ENCODE assay signal across 16 cellular contexts in the genomic region with DNA sequence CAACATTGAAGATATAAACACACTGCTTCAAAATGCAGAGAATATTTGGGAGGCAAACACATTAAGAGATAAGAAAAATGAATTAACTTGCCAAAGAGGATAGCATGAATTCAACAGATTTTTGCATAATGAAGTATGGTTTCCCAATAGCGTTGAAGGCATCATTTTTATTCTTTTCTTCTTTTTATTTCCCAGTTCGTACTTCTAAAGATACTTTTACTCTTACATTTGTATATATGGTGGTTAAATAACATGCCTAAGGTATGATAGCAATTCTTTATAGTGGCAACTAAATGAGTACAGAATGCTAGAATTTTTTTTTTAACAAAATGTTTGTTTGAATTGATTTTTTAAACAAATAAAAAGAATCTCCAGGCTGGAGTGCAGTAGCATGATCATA.
DNase-seq lines count a peak whose midpoint lies in the region; ATAC-seq and TF ChIP-seq lines count a peak whose summit lies in the region.
"Had no signal": no experiment of that assay in that cellular context is flagged by ENCODE, and none has a peak within 500 bp of the region (broad histone marks: within the 10 kb centered on the region; RNA-seq: fewer than 3 reads in every experiment).

No MANE protein-coding gene starts in this region.

- dilution Hi-C loops in mammary epithelial cell (cut with HindIII; ENCODE audit: low sequenced_read_pairs) = no loop called here
- dilution Hi-C loops in IMR-90 (cut with HindIII; ENCODE audit: low sequenced_read_pairs, unreplicated experiment) = no loop called here

- H3K4me1 ChIP-seq in mammary epithelial cell (ENCODE audit: insufficient read depth, low read length) (no peaks in the 10 kb centered on the region), IMR-90 (ENCODE audit: control insufficient read depth, insufficient read depth, low read length) (peaks cover 9% of the 10 kb centered on the region)
- H3K4me1 ChIP-seq: BLaER1, Caco-2, HAP-1 had no signal

- peak overlapping the region; percentile 90 for H2BK20ac ChIP-seq in IMR-90 (ENCODE audit: low read depth, low read length)

- intact Hi-C loops in mammary epithelial cell (cut with micrococcal nuclease) (no loop called here), MCF 10A (cut with micrococcal nuclease) (no loop called here), IMR-90 (cut with micrococcal nuclease) (loop anchor here (2.0 to 10.0 kb wide), 3 partner anchors 261 to 1049 kb away; no protein-coding TSS in a partner anchor)

- peak overlapping the region; percentile 87 for H2BK5ac ChIP-seq in IMR-90 (ENCODE audit: low read depth, low read length, poor library complexity, severe bottlenecking)

- H4K5ac ChIP-seq in IMR-90 (ENCODE audit: low read depth, low read length) = no peak overlapping the region

- H2AFZ ChIP-seq in mammary epithelial cell (ENCODE audit: low read depth, low read length) = peak overlapping the region; percentile 6
- H2AFZ ChIP-seq in IMR-90 (replicated peaks; ENCODE audit: low read length, poor library complexity) = no peak overlapping the region

- H3K27me3 Mint-ChIP-seq in MCF 10A (ENCODE audit: insufficient read depth, unreplicated experiment) = no peaks in the 10 kb centered on the region
- H3K27me3 Mint-ChIP-seq: CD8-positive, alpha-beta memory T cell had no signal

- TF ChIP-seq CTCF in mammary epithelial cell (conservative IDR thresholded peaks at IDR 0.05 in 1 of 2, IDR thresholded peaks at IDR 0.05 in 1 of 2; ENCODE audit: extremely low read depth in 1 of 2, insufficient read depth in 1 of 2, low read depth in 1 of 2, low read length in 2 of 2) = no peak
- no peak for TF ChIP-seq CTCF in MCF 10A (IDR thresholded peaks at IDR 0.05; ENCODE audit: unreplicated experiment)
- TF ChIP-seq CTCF in IMR-90 (conservative IDR thresholded peaks at IDR 0.05; ENCODE audit: low read depth, low read length) = no peak

- in situ Hi-C loops in mammary epithelial cell (cut with MboI; ENCODE audit: low sequenced_read_pairs in 2 of 2) = no loop called here
- in situ Hi-C loops in IMR-90 (cut with MboI; ENCODE audit: low sequenced_read_pairs) = no loop called here

- H4K91ac ChIP-seq in IMR-90 (ENCODE audit: insufficient read depth, low read depth, low read length) = 0 out of 2 replicates have a peak overlapping the region, but pooled peaks have one; percentile 91

- CTCF ChIA-PET in mammary epithelial cell (lab: Charles Lee; ENCODE audit: low non-redundant PET) = no interaction called here
- CTCF ChIA-PET in MCF 10A (lab: Yijun Ruan, JAX) = no interaction called here
- CTCF ChIA-PET in IMR-90 (lab: Yijun Ruan, JAX) = interaction anchor here (1.9 kb wide), 1 partner anchor 12 kb away, joined by 5 read pairs; no protein-coding TSS in a partner anchor

- H3K79me1 ChIP-seq in IMR-90 (ENCODE audit: low read depth in 1 of 2, low read length in 2 of 2) = no peaks in the 10 kb centered on the region

- no peak for TF ChIP-seq RAD21 in IMR-90 (IDR thresholded peaks at IDR 0.05; ENCODE audit: low read length)

- no peaks in the 10 kb centered on the region for H3K9me3 ChIP-seq in mammary epithelial cell (replicated peaks; ENCODE audit: insufficient read depth, low read length)
- H3K9me3 ChIP-seq in IMR-90 (ENCODE audit: control insufficient read depth, insufficient read depth, low read length) = no peaks in the 10 kb centered on the region
- H3K9me3 ChIP-seq: BLaER1, Caco-2, HAP-1 had no signal

- H2BK15ac ChIP-seq in IMR-90 (ENCODE audit: low read depth, low read length) = no peak overlapping the region; the same call in 2 of the 3 replicates

- peak overlapping the region; percentile 84 for H2BK120ac ChIP-seq in IMR-90 (ENCODE audit: low read depth, low read length)

- no peak overlapping the region for H3K9ac ChIP-seq in mammary epithelial cell (ENCODE audit: insufficient read depth, low read length)
- H3K9ac ChIP-seq in IMR-90 (ENCODE audit: low read depth, low read length) = no peak overlapping the region
- H3K9ac ChIP-seq: BLaER1 had no signal

- H3K4ac ChIP-seq in IMR-90 (ENCODE audit: low read depth, low read length) = peak overlapping the region; percentile 79; the same call in 1 of the 2 replicates

- 0 out of 2 replicates have a peak overlapping the region, but pooled peaks have one; percentile 92 for H2AK5ac ChIP-seq in IMR-90 (ENCODE audit: low read depth, low read length)

- POLR2A ChIA-PET in MCF 10A (lab: Yijun Ruan, JAX) = no interaction called here
- POLR2A ChIA-PET in IMR-90 (lab: Charles Lee; ENCODE audit: unreplicated experiment) = no interaction called here

- no peaks in the 10 kb centered on the region for H3K9me3 Mint-ChIP-seq in MCF 10A (ENCODE audit: unreplicated experiment)
- H3K9me3 Mint-ChIP-seq: CD8-positive, alpha-beta memory T cell had no signal

- H3K4me3 ChIP-seq in mammary epithelial cell (replicated peaks in 1 of 3; ENCODE audit: insufficient read depth in 1 of 3, low read depth in 2 of 3, low read length in 3 of 3) (no peak overlapping the region), IMR-90 (ENCODE audit: insufficient read depth, low read depth, low read length) (no peak overlapping the region)
- H3K4me3 ChIP-seq: BLaER1, GM12878, HAP-1 had no signal

- DNase-seq in mammary epithelial cell (no peak), MCF 10A (ENCODE audit: unreplicated experiment) (no peak), IMR-90 (peak; percentile 69), fibroblast of peridontal ligament (ENCODE audit: extremely low read depth) (peak; percentile 71), HK-2 (ENCODE audit: unreplicated experiment) (no peak), NCI-H446 (lab: John Stamatoyannopoulos, UW) (no peak), NCI-H510A (lab: John Stamatoyannopoulos, UW) (no peak)
- DNase-seq: 8988T; AML-193; Caco-2; CD8-positive, alpha-beta memory T cell; DMS53; GOT3 had no signal

- no peak for TF ChIP-seq POLR2A in IMR-90 (IDR thresholded peaks at IDR 0.05; ENCODE audit: low read depth, low read length)

- H4K20me1 ChIP-seq in mammary epithelial cell (ENCODE audit: insufficient read depth, low read length) (no peaks in the 10 kb centered on the region), IMR-90 (ENCODE audit: insufficient read depth, low read length) (no peaks in the 10 kb centered on the region)
- H4K20me1 ChIP-seq: BLaER1 had no signal

- H3K27me3 ChIP-seq in mammary epithelial cell (ENCODE audit: insufficient read depth, low read length) = no peaks in the 10 kb centered on the region
- no peaks in the 10 kb centered on the region for H3K27me3 ChIP-seq in IMR-90 (ENCODE audit: control insufficient read depth, insufficient read depth, low read length)
- H3K27me3 ChIP-seq: BLaER1 had no signal

- H3K4me1 Mint-ChIP-seq in MCF 10A (ENCODE audit: insufficient read depth, unreplicated experiment) = peaks cover 13% of the 10 kb centered on the region
- H3K4me1 Mint-ChIP-seq: CD8-positive, alpha-beta memory T cell had no signal

- no peak overlapping the region for H3K4me3 Mint-ChIP-seq in MCF 10A (ENCODE audit: unreplicated experiment)
- H3K4me3 Mint-ChIP-seq: CD8-positive, alpha-beta memory T cell had no signal

- H3K36me3 ChIP-seq in mammary epithelial cell (ENCODE audit: insufficient read depth, low read length) (no peaks in the 10 kb centered on the region), IMR-90 (ENCODE audit: control insufficient read depth, insufficient read depth, low read length) (no peaks in the 10 kb centered on the region)
- H3K36me3 ChIP-seq: BLaER1, HAP-1 had no signal

- peak overlapping the region; percentile 81 to 87; a peak in 2 of 4 replicates for H4K8ac ChIP-seq in IMR-90 (ENCODE audit: low read depth in 2 of 2, low read length in 2 of 2)

- H2AK9ac ChIP-seq in IMR-90 (replicated peaks; ENCODE audit: low read depth, low read length, poor library complexity) = no peak overlapping the region

- H3K79me2 ChIP-seq in mammary epithelial cell (ENCODE audit: insufficient read depth, low read length) = no peaks in the 10 kb centered on the region

- BruUV-seq in mammary epithelial cell (replicated peaks; lab: Mats Ljungman, UMichigan) = no TSS peak
- no TSS peak for BruUV-seq in MCF 10A (replicated peaks; lab: Mats Ljungman, UMichigan)
- no TSS peak for BruUV-seq in IMR-90 (replicated peaks; lab: Mats Ljungman, UMichigan)

- H3K36me3 Mint-ChIP-seq in MCF 10A (ENCODE audit: insufficient read depth, unreplicated experiment) = no peaks in the 10 kb centered on the region
- H3K36me3 Mint-ChIP-seq: CD8-positive, alpha-beta memory T cell had no signal

- ATAC-seq in IMR-90 (ENCODE audit: low read depth) = peak; percentile 74
- ATAC-seq: GM12878 had no signal

- WGBS in mammary epithelial cell (ENCODE audit: low coverage, missing lambda C conversion rate) = 100% methylated on average over 2 of the region's 2 CpGs
- WGBS in IMR-90 (ENCODE audit: extremely low coverage in 2 of 2, insufficient read length in 1 of 2), 2 experiments = no CpG with 5 or more reads among the region's 2 CpGs

- peaks cover 8% of the 10 kb centered on the region; the same call in 1 of the 2 replicates for H3K9me1 ChIP-seq in IMR-90 (ENCODE audit: insufficient read depth, low read length)

- H3K27ac Mint-ChIP-seq in MCF 10A (ENCODE audit: low read depth, unreplicated experiment) = no peak overlapping the region
- H3K27ac Mint-ChIP-seq: CD8-positive, alpha-beta memory T cell had no signal

- H3K4me2 ChIP-seq in mammary epithelial cell (ENCODE audit: insufficient read depth, low read depth, low read length) = no peak overlapping the region
- no peak overlapping the region for H3K4me2 ChIP-seq in IMR-90 (ENCODE audit: low read depth, low read length)
- H3K4me2 ChIP-seq: BLaER1 had no signal

- no peak overlapping the region for H3K23ac ChIP-seq in IMR-90 (ENCODE audit: low read depth, low read length)

- H3K56ac ChIP-seq in IMR-90 (ENCODE audit: extremely low read depth, insufficient read depth, low read length) = no peak overlapping the region

- H3K14ac ChIP-seq in IMR-90 (replicated peaks; ENCODE audit: low read depth, low read length) = no peak overlapping the region

- H3K27ac ChIP-seq in mammary epithelial cell (ENCODE audit: insufficient read depth, low read depth, low read length) = no peak overlapping the region
- no peak overlapping the region for H3K27ac ChIP-seq in IMR-90 (ENCODE audit: insufficient read depth, low read length)
- H3K27ac ChIP-seq: BLaER1 had no signal

- no peak overlapping the region for H3K18ac ChIP-seq in IMR-90 (ENCODE audit: low read depth, low read length)

TF ChIP-seq in IMR-90, 13 proteins besides CTCF, POLR2A, EP300 and RAD21:
- TF ChIP-seq, protein P1, sequence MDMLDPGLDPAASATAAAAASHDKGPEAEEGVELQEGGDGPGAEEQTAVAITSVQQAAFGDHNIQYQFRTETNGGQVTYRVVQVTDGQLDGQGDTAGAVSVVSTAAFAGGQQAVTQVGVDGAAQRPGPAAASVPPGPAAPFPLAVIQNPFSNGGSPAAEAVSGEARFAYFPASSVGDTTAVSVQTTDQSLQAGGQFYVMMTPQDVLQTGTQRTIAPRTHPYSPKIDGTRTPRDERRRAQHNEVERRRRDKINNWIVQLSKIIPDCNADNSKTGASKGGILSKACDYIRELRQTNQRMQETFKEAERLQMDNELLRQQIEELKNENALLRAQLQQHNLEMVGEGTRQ (IDR thresholded peaks at IDR 0.05; ENCODE audit: low read depth, low read length) = no peak
- peak; percentile 65 for TF ChIP-seq CEBPB (IDR thresholded peaks at IDR 0.05; ENCODE audit: low read depth, low read length)

Comparison
In these comparisons a context has a peak if more than half of its experiments do, and no peak if none do; other contexts are left out.
1. DNase-seq: peak in IMR-90 (single experiment) and fibroblast of peridontal ligament (single experiment); none in mammary epithelial cell (single experiment), MCF 10A (single experiment), HK-2 (single experiment), NCI-H446 (0 of 2) and NCI-H510A (single experiment).